Comparison of ENCODE assay signal across 13 cellular contexts in genomic region chr5:139852696-139853095, GRCh38. TPM values are rescaled to one million over a fixed set of nuclear protein-coding genes. Genes with fewer than 3 reads are reported as not detected.
A peak's percentile ranks its signal among the peaks of the same experiment; 100 is the strongest.
DNase-seq lines count a peak whose midpoint lies in the region; ATAC-seq and TF ChIP-seq lines count a peak whose summit lies in the region.
"Had no signal": no experiment of that assay in that cellular context is flagged by ENCODE, and none has a peak within 500 bp of the region (broad histone marks: within the 10 kb centered on the region; RNA-seq: fewer than 3 reads in every experiment).

No MANE protein-coding gene starts in this region.

- no peak overlapping the region for H3K4me2 ChIP-seq in osteoblast (ENCODE audit: insufficient read depth, low read length)
- H3K4me2 ChIP-seq: BLaER1 treated with 17β-estradiol and CSF1 and Interleukin-3, amounts not matched to agents 10 nM and 100 nM had no signal

- ATAC-seq in activated naive CD8-positive, alpha-beta T cell treated with anti-CD3 and anti-CD28 coated beads, Interleukin-2, amount 10 ng/mL, durations not matched to agents 7 days and 5 days (ENCODE audit: low read depth): no peak
- ATAC-seq in RWPE2 (ENCODE audit: low read depth) (no peak), HG02571 (IDR thresholded peaks at IDR 0.05; ENCODE audit: unreplicated experiment) (no peak), T-helper 17 cell (no peak), GM18502 (IDR thresholded peaks at IDR 0.05; ENCODE audit: poor library complexity, unreplicated experiment) (no peak)

- H3K4me3 ChIP-seq in RWPE2 (ENCODE audit: severe bottlenecking): no peak overlapping the region
- no peak overlapping the region for H3K4me3 ChIP-seq in osteoblast (ENCODE audit: insufficient read depth, low read length)
- H3K4me3 ChIP-seq: BLaER1 treated with 17β-estradiol and CSF1 and Interleukin-3, amounts not matched to agents 10 nM and 100 nM had no signal

- no peaks in the 10 kb centered on the region for H3K36me3 ChIP-seq in RWPE2 (ENCODE audit: low read depth)
- no peaks in the 10 kb centered on the region for H3K36me3 ChIP-seq in osteoblast (ENCODE audit: insufficient read depth, low read length)
- H3K36me3 ChIP-seq: BLaER1 treated with 17β-estradiol and CSF1 and Interleukin-3, amounts not matched to agents 10 nM and 100 nM had no signal

- no peak for TF ChIP-seq CTCF in RWPE2 (IDR thresholded peaks at IDR 0.05; ENCODE audit: poor library complexity, severe bottlenecking)
- no peak for TF ChIP-seq CTCF in osteoblast (IDR thresholded peaks at IDR 0.05; ENCODE audit: extremely low read depth, low read depth, low read length)

- no peaks in the 10 kb centered on the region for H3K79me2 ChIP-seq in osteoblast (ENCODE audit: insufficient read depth, low read length)

- POLR2A ChIA-PET in activated naive CD8-positive, alpha-beta T cell treated with anti-CD3 and anti-CD28 coated beads, Interleukin-2, amount 10 ng/mL, durations not matched to agents 7 days and 5 days (lab: Charles Lee): no interaction called here

- H3K36me3 Mint-ChIP-seq in activated naive CD8-positive, alpha-beta T cell treated with anti-CD3 and anti-CD28 coated beads, Interleukin-2, amount 10 ng/mL, durations not matched to agents 7 days and 5 days: no peaks in the 10 kb centered on the region
- H3K36me3 Mint-ChIP-seq in activated naive CD8-positive, alpha-beta T cell treated with anti-CD3 and anti-CD28 coated beads for 36 hours: no peaks in the 10 kb centered on the region
- H3K36me3 Mint-ChIP-seq in T-helper 17 cell (ENCODE audit: low read depth): peaks cover 2% of the 10 kb centered on the region
- H3K36me3 Mint-ChIP-seq: IgD-negative memory B cell had no signal

- H3K27me3 ChIP-seq in RWPE2 (ENCODE audit: insufficient read depth, poor library complexity, severe bottlenecking) (no peaks in the 10 kb centered on the region), osteoblast (ENCODE audit: insufficient read depth, low read length) (peaks cover 29% of the 10 kb centered on the region)

- peak; percentile 19 for DNase-seq in activated naive CD8-positive, alpha-beta T cell treated with anti-CD3 and anti-CD28 coated beads, Interleukin-2, amount 10 ng/mL, durations not matched to agents 7 days and 5 days
- no peak for DNase-seq in activated naive CD8-positive, alpha-beta T cell treated with anti-CD3 and anti-CD28 coated beads for 36 hours
- DNase-seq in RWPE2 (ENCODE audit: low spot score) (peak; percentile 55), osteoblast (ENCODE audit: insufficient read length, low spot score, missing footprints) (peak; percentile 83), T-helper 17 cell (no peak)
- DNase-seq: ACHN; Calu3; CD4-positive, alpha-beta T cell; DMS 273 treated with DMSO at 0.1 percent for 48 hours had no signal

- no peak overlapping the region for H3K27ac ChIP-seq in RWPE2 (ENCODE audit: poor library complexity, severe bottlenecking)
- H3K27ac ChIP-seq in osteoblast (ENCODE audit: low read depth, low read length): no peak overlapping the region
- H3K27ac ChIP-seq: BLaER1 treated with 17β-estradiol and CSF1 and Interleukin-3, amounts not matched to agents 10 nM and 100 nM had no signal

- peaks cover 4% of the 10 kb centered on the region for H4K20me1 ChIP-seq in osteoblast (ENCODE audit: insufficient read depth, low read length)
- H4K20me1 ChIP-seq: BLaER1 treated with 17β-estradiol and CSF1 and Interleukin-3, amounts not matched to agents 10 nM and 100 nM had no signal

- H3K9me3 Mint-ChIP-seq in activated naive CD8-positive, alpha-beta T cell treated with anti-CD3 and anti-CD28 coated beads, Interleukin-2, amount 10 ng/mL, durations not matched to agents 7 days and 5 days: no peaks in the 10 kb centered on the region
- no peaks in the 10 kb centered on the region for H3K9me3 Mint-ChIP-seq in activated naive CD8-positive, alpha-beta T cell treated with anti-CD3 and anti-CD28 coated beads for 36 hours
- H3K9me3 Mint-ChIP-seq: CD4-positive, alpha-beta T cell; IgD-negative memory B cell had no signal

- no peak overlapping the region for H3K4me3 Mint-ChIP-seq in activated naive CD8-positive, alpha-beta T cell treated with anti-CD3 and anti-CD28 coated beads, Interleukin-2, amount 10 ng/mL, durations not matched to agents 7 days and 5 days
- no peak overlapping the region for H3K4me3 Mint-ChIP-seq in activated naive CD8-positive, alpha-beta T cell treated with anti-CD3 and anti-CD28 coated beads for 36 hours
- no peak overlapping the region for H3K4me3 Mint-ChIP-seq in T-helper 17 cell
- H3K4me3 Mint-ChIP-seq: CD4-positive, alpha-beta T cell had no signal

- H3K9me3 ChIP-seq in RWPE2 (ENCODE audit: severe bottlenecking) (no peaks in the 10 kb centered on the region), osteoblast (ENCODE audit: low read depth, low read length) (no peaks in the 10 kb centered on the region), T-helper 17 cell (ENCODE audit: control insufficient read depth, low read length, poor library complexity, severe bottlenecking) (no peaks in the 10 kb centered on the region)
- H3K9me3 ChIP-seq: BLaER1 treated with 17β-estradiol and CSF1 and Interleukin-3, amounts not matched to agents 10 nM and 100 nM had no signal

- peaks cover 3% of the 10 kb centered on the region for H3K4me1 Mint-ChIP-seq in activated naive CD8-positive, alpha-beta T cell treated with anti-CD3 and anti-CD28 coated beads, Interleukin-2, amount 10 ng/mL, durations not matched to agents 7 days and 5 days
- peaks cover 4% of the 10 kb centered on the region for H3K4me1 Mint-ChIP-seq in activated naive CD8-positive, alpha-beta T cell treated with anti-CD3 and anti-CD28 coated beads for 36 hours
- H3K4me1 Mint-ChIP-seq in T-helper 17 cell: peaks cover 17% of the 10 kb centered on the region

- H3K27ac Mint-ChIP-seq in activated naive CD8-positive, alpha-beta T cell treated with anti-CD3 and anti-CD28 coated beads, Interleukin-2, amount 10 ng/mL, durations not matched to agents 7 days and 5 days: no peak overlapping the region
- H3K27ac Mint-ChIP-seq in activated naive CD8-positive, alpha-beta T cell treated with anti-CD3 and anti-CD28 coated beads for 36 hours: no peak overlapping the region
- no peak overlapping the region for H3K27ac Mint-ChIP-seq in T-helper 17 cell
- H3K27ac Mint-ChIP-seq: CD4-positive, alpha-beta T cell had no signal

- H3K4me1 ChIP-seq in RWPE2 (ENCODE audit: insufficient read depth, poor library complexity, severe bottlenecking): no peaks in the 10 kb centered on the region
- no peaks in the 10 kb centered on the region for H3K4me1 ChIP-seq in osteoblast (ENCODE audit: insufficient read depth, low read length)

- peaks cover 12% of the 10 kb centered on the region for H3K27me3 Mint-ChIP-seq in activated naive CD8-positive, alpha-beta T cell treated with anti-CD3 and anti-CD28 coated beads, Interleukin-2, amount 10 ng/mL, durations not matched to agents 7 days and 5 days
- no peaks in the 10 kb centered on the region for H3K27me3 Mint-ChIP-seq in activated naive CD8-positive, alpha-beta T cell treated with anti-CD3 and anti-CD28 coated beads for 36 hours
- no peaks in the 10 kb centered on the region for H3K27me3 Mint-ChIP-seq in T-helper 17 cell
- H3K27me3 Mint-ChIP-seq: IgD-negative memory B cell had no signal

- H2AFZ ChIP-seq in osteoblast (ENCODE audit: low read length): no peak overlapping the region

RNA-seq across cellular contexts. Expression of gene PSD2, which starts 57.1 kb away (rescaled TPM):
- under 1 TPM; 0.08 to 0.09 TPM for total RNA-seq in activated naive CD8-positive, alpha-beta T cell treated with anti-CD3 and anti-CD28 coated beads, Interleukin-2, amount 10 ng/mL, durations not matched to agents 7 days and 5 days
- total RNA-seq in activated naive CD8-positive, alpha-beta T cell treated with anti-CD3 and anti-CD28 coated beads for 36 hours: not detected
- total RNA-seq in osteoblast (0.29 and 0.36 TPM in 2 replicates), T-helper 17 cell (under 1 TPM in 1 of 2 donors, not detected in 1; 0.07 TPM)
- total RNA-seq: Calu3 had no signal

Comparison
In these comparisons a context has a peak if more than half of its experiments do, and no peak if none do; other contexts are left out.
1. DNase-seq: peak in activated naive CD8-positive, alpha-beta T cell treated with anti-CD3 and anti-CD28 coated beads, Interleukin-2, amount 10 ng/mL, durations not matched to agents 7 days and 5 days (single experiment), RWPE2 (single experiment) and osteoblast (single experiment); none in activated naive CD8-positive, alpha-beta T cell treated with anti-CD3 and anti-CD28 coated beads for 36 hours (single experiment) and T-helper 17 cell (0 of 3).